ENCODE assay signal across 8 cellular contexts in the genomic region with DNA sequence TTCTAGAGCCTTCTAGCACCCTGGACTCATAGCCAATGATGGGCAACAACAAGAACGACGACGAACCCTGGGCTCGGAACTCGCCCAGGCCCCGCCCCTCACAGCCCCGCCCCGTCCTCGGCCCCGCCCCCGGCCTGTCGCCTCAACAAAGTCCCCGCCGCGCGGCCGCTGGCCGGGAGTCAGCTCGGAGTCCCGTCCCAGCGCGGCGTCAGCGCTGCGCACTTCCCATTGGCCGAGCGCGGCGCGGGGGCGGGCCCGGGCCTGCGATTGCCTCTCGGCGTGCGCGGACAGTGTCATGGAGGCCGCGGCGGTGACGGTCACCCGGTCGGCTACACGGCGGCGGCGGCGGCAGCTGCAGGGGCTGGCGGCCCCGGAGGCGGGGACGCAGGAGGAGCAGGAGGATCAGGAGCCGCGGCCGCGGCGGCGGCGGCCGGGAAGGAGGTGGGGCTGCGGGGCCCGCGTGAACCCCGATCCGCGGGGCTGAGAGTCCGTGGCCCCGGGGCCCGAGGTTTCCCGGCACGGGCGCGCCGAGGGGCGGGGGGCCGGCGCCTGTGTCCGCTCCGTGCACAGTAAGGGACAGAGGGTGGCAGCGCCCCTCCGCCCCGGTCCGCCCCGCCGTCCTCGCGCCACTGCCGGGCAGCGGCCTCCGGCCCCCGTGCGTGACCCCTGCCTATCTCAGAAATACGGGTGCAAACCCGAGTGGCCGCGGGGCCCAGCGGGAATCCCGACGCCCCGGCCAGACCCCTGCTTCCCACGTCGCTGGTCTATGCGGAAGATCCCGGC.
DNase-seq lines count a peak whose midpoint lies in the region; ATAC-seq lines count a peak whose summit lies in the region.

A gene with protein sequence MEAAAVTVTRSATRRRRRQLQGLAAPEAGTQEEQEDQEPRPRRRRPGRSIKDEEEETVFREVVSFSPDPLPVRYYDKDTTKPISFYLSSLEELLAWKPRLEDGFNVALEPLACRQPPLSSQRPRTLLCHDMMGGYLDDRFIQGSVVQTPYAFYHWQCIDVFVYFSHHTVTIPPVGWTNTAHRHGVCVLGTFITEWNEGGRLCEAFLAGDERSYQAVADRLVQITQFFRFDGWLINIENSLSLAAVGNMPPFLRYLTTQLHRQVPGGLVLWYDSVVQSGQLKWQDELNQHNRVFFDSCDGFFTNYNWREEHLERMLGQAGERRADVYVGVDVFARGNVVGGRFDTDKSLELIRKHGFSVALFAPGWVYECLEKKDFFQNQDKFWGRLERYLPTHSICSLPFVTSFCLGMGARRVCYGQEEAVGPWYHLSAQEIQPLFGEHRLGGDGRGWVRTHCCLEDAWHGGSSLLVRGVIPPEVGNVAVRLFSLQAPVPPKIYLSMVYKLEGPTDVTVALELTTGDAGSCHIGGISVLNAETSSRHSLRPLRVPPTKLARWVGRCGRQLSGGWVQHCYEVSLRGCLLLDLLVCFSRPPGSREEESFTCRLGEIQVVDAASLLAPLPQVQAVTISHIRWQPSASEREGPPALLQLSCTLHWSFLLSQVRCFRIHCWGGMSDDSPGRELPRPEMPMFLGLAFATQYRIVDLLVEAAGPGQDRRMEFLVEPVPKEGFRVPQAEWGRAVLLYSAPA (plus strand): TSS at position 175 of the 783 bp plus-strand sequence. CDS start 121 bp downstream, at position 296.

- ATAC-seq in GM19025 (IDR thresholded peaks at IDR 0.05; ENCODE audit: low read depth, unreplicated experiment) (peak; percentile 95), HG03280 (IDR thresholded peaks at IDR 0.05; ENCODE audit: unreplicated experiment) (peak; percentile 89)
- ATAC-seq in activated CD4-positive, CD25-positive, alpha-beta regulatory T cell treated with anti-CD3 and anti-CD28 coated beads, Interleukin-2, amount 50 U/mL, for 24 hours: peak; percentile 98

- DNase-seq in AG08395 (ENCODE audit: low spot score): peak; percentile 98
- DNase-seq in NCI-H345 treated with DMSO at 0.1 percent for 48 hours (lab: John Stamatoyannopoulos, UW; ENCODE audit: unreplicated experiment): peak; percentile 88
- DNase-seq in central memory CD4-positive, alpha-beta T cell: peak; percentile 86
- peak; percentile 99 for DNase-seq in islet precursor cell
- peak; percentile 76 to 86 for DNase-seq in stimulated activated CD4-positive, alpha-beta T cell treated with anti-CD3 and anti-CD28 coated beads, Interleukin-12 subunit alpha, Interleukin-12 subunit beta, amount 100 ng/mL, for 24 hours (ENCODE audit: low read depth in 2 of 2)

Comparison
In these comparisons a context has a peak if more than half of its experiments do, and no peak if none do; other contexts are left out.
1. Peak in every context shown above with its lines: DNase-seq and ATAC-seq.